Comparison of ENCODE assay signal across 1 cellular context in genomic region chr3:156605686-156606605, GRCh38.
TF ChIP-seq lines count a peak whose summit lies in the region.

No MANE protein-coding gene starts in this region.

TF ChIP-seq in K562, 482 proteins besides CTCF, POLR2A, EP300 and RAD21 (continued from another document and continues in another):
- TF ChIP-seq, protein P1, sequence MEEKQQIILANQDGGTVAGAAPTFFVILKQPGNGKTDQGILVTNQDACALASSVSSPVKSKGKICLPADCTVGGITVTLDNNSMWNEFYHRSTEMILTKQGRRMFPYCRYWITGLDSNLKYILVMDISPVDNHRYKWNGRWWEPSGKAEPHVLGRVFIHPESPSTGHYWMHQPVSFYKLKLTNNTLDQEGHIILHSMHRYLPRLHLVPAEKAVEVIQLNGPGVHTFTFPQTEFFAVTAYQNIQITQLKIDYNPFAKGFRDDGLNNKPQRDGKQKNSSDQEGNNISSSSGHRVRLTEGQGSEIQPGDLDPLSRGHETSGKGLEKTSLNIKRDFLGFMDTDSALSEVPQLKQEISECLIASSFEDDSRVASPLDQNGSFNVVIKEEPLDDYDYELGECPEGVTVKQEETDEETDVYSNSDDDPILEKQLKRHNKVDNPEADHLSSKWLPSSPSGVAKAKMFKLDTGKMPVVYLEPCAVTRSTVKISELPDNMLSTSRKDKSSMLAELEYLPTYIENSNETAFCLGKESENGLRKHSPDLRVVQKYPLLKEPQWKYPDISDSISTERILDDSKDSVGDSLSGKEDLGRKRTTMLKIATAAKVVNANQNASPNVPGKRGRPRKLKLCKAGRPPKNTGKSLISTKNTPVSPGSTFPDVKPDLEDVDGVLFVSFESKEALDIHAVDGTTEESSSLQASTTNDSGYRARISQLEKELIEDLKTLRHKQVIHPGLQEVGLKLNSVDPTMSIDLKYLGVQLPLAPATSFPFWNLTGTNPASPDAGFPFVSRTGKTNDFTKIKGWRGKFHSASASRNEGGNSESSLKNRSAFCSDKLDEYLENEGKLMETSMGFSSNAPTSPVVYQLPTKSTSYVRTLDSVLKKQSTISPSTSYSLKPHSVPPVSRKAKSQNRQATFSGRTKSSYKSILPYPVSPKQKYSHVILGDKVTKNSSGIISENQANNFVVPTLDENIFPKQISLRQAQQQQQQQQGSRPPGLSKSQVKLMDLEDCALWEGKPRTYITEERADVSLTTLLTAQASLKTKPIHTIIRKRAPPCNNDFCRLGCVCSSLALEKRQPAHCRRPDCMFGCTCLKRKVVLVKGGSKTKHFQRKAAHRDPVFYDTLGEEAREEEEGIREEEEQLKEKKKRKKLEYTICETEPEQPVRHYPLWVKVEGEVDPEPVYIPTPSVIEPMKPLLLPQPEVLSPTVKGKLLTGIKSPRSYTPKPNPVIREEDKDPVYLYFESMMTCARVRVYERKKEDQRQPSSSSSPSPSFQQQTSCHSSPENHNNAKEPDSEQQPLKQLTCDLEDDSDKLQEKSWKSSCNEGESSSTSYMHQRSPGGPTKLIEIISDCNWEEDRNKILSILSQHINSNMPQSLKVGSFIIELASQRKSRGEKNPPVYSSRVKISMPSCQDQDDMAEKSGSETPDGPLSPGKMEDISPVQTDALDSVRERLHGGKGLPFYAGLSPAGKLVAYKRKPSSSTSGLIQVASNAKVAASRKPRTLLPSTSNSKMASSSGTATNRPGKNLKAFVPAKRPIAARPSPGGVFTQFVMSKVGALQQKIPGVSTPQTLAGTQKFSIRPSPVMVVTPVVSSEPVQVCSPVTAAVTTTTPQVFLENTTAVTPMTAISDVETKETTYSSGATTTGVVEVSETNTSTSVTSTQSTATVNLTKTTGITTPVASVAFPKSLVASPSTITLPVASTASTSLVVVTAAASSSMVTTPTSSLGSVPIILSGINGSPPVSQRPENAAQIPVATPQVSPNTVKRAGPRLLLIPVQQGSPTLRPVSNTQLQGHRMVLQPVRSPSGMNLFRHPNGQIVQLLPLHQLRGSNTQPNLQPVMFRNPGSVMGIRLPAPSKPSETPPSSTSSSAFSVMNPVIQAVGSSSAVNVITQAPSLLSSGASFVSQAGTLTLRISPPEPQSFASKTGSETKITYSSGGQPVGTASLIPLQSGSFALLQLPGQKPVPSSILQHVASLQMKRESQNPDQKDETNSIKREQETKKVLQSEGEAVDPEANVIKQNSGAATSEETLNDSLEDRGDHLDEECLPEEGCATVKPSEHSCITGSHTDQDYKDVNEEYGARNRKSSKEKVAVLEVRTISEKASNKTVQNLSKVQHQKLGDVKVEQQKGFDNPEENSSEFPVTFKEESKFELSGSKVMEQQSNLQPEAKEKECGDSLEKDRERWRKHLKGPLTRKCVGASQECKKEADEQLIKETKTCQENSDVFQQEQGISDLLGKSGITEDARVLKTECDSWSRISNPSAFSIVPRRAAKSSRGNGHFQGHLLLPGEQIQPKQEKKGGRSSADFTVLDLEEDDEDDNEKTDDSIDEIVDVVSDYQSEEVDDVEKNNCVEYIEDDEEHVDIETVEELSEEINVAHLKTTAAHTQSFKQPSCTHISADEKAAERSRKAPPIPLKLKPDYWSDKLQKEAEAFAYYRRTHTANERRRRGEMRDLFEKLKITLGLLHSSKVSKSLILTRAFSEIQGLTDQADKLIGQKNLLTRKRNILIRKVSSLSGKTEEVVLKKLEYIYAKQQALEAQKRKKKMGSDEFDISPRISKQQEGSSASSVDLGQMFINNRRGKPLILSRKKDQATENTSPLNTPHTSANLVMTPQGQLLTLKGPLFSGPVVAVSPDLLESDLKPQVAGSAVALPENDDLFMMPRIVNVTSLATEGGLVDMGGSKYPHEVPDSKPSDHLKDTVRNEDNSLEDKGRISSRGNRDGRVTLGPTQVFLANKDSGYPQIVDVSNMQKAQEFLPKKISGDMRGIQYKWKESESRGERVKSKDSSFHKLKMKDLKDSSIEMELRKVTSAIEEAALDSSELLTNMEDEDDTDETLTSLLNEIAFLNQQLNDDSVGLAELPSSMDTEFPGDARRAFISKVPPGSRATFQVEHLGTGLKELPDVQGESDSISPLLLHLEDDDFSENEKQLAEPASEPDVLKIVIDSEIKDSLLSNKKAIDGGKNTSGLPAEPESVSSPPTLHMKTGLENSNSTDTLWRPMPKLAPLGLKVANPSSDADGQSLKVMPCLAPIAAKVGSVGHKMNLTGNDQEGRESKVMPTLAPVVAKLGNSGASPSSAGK (IDR thresholded peaks at IDR 0.05), result peak; percentile 47
- TF ChIP-seq TSC22D4 (tag; IDR thresholded peaks at IDR 0.05) (no peak), HMG20A (CRISPR knock-in tag; conservative IDR thresholded peaks at IDR 0.05) (no peak), ZNF512 (tag; IDR thresholded peaks at IDR 0.05) (no peak), RBFOX2 (IDR thresholded peaks at IDR 0.05; ENCODE audit: low read depth, low read length) (peak; percentile 95), IRF1 (CRISPR knock-in tag; IDR thresholded peaks at IDR 0.05; ENCODE audit: borderline replicate concordance) (no peak), ZNF217 (CRISPR knock-in tag; IDR thresholded peaks at IDR 0.05) (no peak), ZNF586 (CRISPR knock-in tag; conservative IDR thresholded peaks at IDR 0.05) (no peak), ZNF253 (CRISPR knock-in tag; conservative IDR thresholded peaks at IDR 0.05) (no peak), ZNF431 (CRISPR knock-in tag; IDR thresholded peaks at IDR 0.05) (no peak), ZNF77 (CRISPR knock-in tag; IDR thresholded peaks at IDR 0.05) (no peak), SUPT5H (IDR thresholded peaks at IDR 0.05) (peak; percentile 82)
- TF ChIP-seq, protein P2, sequence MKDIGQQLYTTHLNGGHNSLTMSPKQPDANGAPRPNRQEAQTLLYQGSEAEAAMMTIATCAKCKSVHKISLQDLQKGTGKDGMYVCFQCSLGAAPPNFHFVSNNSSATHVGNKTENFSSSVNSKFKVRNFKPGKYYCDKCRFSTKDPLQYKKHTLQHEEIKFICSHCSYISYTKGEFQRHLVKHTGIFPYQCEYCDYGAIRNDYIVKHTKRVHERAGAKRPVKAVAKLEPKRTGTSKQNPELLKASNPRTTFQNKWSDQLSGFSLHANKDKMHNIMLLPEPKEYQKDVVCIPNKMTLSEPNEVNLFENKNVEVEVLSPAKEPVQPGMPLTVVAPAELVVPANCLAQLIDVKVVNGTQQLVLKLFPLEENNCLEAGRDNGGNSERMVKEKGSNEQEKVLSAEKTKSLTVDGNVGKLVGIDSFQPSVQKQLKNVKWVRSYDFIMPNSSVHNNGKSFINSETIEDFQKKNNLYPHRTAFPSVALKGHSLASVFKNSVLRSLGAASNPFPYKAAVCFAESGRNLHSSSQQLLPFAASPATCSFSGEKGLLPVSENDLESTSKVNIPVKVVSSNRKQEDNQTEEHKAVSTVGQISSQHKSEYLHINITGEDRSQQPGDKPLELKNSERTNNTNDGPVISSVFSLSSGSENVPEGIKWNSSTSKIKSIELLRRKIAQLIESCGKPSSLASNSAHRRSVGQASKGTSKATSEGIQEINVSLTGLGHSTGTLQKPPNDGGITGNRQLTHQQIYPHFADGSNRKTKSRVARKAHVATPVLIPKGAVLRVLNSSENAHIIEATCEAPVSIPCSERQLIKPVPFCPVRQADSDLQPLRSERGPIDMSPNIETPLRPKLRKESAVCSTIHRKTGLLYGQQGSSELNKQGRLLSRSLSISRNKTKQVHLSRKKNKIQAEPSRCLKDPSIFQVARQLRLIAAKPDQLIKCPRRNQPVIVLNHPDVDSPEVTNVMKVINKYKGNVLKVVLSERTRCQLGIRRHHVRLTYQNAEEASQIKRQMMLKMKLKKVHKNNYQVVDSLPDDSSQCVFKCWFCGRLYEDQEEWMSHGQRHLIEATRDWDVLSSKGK (CRISPR knock-in tag; IDR thresholded peaks at IDR 0.05), result no peak
- TF ChIP-seq, protein P3, sequence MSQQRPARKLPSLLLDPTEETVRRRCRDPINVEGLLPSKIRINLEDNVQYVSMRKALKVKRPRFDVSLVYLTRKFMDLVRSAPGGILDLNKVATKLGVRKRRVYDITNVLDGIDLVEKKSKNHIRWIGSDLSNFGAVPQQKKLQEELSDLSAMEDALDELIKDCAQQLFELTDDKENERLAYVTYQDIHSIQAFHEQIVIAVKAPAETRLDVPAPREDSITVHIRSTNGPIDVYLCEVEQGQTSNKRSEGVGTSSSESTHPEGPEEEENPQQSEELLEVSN (IDR thresholded peaks at IDR 0.05; ENCODE audit: borderline replicate concordance in 1 of 2, extremely low read depth in 1 of 2, insufficient read depth in 1 of 2, insufficient read length in 1 of 2, low read depth in 1 of 2, low read length in 1 of 2, poor library complexity in 1 of 2, severe bottlenecking in 1 of 2), result peak in 1 of 2 experiments; percentile 57
- TF ChIP-seq, protein P4, sequence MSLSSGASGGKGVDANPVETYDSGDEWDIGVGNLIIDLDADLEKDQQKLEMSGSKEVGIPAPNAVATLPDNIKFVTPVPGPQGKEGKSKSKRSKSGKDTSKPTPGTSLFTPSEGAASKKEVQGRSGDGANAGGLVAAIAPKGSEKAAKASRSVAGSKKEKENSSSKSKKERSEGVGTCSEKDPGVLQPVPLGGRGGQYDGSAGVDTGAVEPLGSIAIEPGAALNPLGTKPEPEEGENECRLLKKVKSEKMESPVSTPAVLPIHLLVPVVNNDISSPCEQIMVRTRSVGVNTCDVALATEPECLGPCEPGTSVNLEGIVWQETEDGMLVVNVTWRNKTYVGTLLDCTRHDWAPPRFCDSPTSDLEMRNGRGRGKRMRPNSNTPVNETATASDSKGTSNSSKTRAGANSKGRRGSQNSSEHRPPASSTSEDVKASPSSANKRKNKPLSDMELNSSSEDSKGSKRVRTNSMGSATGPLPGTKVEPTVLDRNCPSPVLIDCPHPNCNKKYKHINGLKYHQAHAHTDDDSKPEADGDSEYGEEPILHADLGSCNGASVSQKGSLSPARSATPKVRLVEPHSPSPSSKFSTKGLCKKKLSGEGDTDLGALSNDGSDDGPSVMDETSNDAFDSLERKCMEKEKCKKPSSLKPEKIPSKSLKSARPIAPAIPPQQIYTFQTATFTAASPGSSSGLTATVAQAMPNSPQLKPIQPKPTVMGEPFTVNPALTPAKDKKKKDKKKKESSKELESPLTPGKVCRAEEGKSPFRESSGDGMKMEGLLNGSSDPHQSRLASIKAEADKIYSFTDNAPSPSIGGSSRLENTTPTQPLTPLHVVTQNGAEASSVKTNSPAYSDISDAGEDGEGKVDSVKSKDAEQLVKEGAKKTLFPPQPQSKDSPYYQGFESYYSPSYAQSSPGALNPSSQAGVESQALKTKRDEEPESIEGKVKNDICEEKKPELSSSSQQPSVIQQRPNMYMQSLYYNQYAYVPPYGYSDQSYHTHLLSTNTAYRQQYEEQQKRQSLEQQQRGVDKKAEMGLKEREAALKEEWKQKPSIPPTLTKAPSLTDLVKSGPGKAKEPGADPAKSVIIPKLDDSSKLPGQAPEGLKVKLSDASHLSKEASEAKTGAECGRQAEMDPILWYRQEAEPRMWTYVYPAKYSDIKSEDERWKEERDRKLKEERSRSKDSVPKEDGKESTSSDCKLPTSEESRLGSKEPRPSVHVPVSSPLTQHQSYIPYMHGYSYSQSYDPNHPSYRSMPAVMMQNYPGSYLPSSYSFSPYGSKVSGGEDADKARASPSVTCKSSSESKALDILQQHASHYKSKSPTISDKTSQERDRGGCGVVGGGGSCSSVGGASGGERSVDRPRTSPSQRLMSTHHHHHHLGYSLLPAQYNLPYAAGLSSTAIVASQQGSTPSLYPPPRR (CRISPR knock-in tag; IDR thresholded peaks at IDR 0.05; ENCODE audit: borderline replicate concordance), result no peak
- TF ChIP-seq, protein P5, sequence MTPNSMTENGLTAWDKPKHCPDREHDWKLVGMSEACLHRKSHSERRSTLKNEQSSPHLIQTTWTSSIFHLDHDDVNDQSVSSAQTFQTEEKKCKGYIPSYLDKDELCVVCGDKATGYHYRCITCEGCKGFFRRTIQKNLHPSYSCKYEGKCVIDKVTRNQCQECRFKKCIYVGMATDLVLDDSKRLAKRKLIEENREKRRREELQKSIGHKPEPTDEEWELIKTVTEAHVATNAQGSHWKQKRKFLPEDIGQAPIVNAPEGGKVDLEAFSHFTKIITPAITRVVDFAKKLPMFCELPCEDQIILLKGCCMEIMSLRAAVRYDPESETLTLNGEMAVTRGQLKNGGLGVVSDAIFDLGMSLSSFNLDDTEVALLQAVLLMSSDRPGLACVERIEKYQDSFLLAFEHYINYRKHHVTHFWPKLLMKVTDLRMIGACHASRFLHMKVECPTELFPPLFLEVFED (CRISPR knock-in tag; conservative IDR thresholded peaks at IDR 0.05), result no peak
- TF ChIP-seq, protein P6, sequence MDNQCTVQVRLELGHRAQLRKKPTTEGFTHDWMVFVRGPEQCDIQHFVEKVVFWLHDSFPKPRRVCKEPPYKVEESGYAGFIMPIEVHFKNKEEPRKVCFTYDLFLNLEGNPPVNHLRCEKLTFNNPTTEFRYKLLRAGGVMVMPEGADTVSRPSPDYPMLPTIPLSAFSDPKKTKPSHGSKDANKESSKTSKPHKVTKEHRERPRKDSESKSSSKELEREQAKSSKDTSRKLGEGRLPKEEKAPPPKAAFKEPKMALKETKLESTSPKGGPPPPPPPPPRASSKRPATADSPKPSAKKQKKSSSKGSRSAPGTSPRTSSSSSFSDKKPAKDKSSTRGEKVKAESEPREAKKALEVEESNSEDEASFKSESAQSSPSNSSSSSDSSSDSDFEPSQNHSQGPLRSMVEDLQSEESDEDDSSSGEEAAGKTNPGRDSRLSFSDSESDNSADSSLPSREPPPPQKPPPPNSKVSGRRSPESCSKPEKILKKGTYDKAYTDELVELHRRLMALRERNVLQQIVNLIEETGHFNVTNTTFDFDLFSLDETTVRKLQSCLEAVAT (IDR thresholded peaks at IDR 0.05), result peak in 1 of 2 experiments; percentile 73; a peak in 2 of 4 replicates
- TF ChIP-seq, protein P7, sequence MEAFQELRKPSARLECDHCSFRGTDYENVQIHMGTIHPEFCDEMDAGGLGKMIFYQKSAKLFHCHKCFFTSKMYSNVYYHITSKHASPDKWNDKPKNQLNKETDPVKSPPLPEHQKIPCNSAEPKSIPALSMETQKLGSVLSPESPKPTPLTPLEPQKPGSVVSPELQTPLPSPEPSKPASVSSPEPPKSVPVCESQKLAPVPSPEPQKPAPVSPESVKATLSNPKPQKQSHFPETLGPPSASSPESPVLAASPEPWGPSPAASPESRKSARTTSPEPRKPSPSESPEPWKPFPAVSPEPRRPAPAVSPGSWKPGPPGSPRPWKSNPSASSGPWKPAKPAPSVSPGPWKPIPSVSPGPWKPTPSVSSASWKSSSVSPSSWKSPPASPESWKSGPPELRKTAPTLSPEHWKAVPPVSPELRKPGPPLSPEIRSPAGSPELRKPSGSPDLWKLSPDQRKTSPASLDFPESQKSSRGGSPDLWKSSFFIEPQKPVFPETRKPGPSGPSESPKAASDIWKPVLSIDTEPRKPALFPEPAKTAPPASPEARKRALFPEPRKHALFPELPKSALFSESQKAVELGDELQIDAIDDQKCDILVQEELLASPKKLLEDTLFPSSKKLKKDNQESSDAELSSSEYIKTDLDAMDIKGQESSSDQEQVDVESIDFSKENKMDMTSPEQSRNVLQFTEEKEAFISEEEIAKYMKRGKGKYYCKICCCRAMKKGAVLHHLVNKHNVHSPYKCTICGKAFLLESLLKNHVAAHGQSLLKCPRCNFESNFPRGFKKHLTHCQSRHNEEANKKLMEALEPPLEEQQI (IDR thresholded peaks at IDR 0.05), result peak; percentile 29; the same call in 1 of the 2 replicates
